Comparison of ENCODE assay signal across 22 cellular contexts in the genomic region with DNA sequence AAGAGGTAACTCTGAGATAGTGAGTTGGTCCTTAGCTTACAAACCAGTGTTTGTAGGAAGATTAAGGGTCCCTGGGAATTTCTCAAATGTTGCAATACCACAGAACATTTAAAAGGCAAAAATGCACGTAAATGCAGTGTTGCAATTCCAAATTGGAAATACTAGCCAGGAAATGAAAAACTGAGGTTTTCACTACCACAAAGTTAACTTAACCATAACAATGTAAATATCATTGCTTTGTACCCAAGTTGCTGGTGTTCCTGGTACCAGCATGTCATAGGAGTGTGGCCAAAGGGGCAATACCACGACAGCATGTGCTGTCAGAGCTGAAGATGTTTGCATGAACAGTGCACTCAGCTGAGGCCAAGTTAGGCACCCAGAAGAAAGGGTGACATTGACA.
A peak's percentile ranks its signal among the peaks of the same experiment; 100 is the strongest.
DNase-seq lines count a peak whose midpoint lies in the region; ATAC-seq and TF ChIP-seq lines count a peak whose summit lies in the region.
"Had no signal": no experiment of that assay in that cellular context is flagged by ENCODE, and none has a peak within 500 bp of the region (broad histone marks: within the 10 kb centered on the region; RNA-seq: fewer than 3 reads in every experiment).

No MANE protein-coding gene starts in this region.

- H3K27ac ChIP-seq in right cardiac atrium (ENCODE audit: low read length) (peak overlapping the region; percentile 13), right atrium auricular region (no peak overlapping the region)
- H3K27ac ChIP-seq: ascending aorta, dorsolateral prefrontal cortex, pancreas, spleen had no signal

- WGBS in right cardiac atrium = 70% methylated on average over 2 of the region's 2 CpGs

- ATAC-seq in right cardiac atrium = no peak
- ATAC-seq: activated CD8-positive, alpha-beta memory T cell treated with anti-CD3 and anti-CD28 coated beads, Interleukin-2, amount 10 ng/mL, durations not matched to agents 7 days and 5 days; esophagus mucosa; GM12878; left lobe of liver; pancreas; stimulated activated naive B cell treated with anti-CD40 and anti-IgM and Interleukin-4, amounts not matched to agents 10 μg/mL and 1 μg/mL and 100 μg/mL, for 72 hours had no signal

- H3K4me3 ChIP-seq in right cardiac atrium (ENCODE audit: low read length) = no peak overlapping the region
- H3K4me3 ChIP-seq in right atrium auricular region = no peak overlapping the region
- H3K4me3 ChIP-seq: ascending aorta, dorsolateral prefrontal cortex, GM12878, pancreas, spleen had no signal

- intact Hi-C loops in right cardiac atrium (cut with DNase I) = loop anchor here in 1 of 4 donors (10.0 kb wide), 1 partner anchor 132 kb away; no protein-coding TSS in a partner anchor

- no peak for TF ChIP-seq CTCF in right atrium auricular region (IDR thresholded peaks at IDR 0.05)

- H3K36me3 ChIP-seq in right atrium auricular region = no peaks in the 10 kb centered on the region
- H3K36me3 ChIP-seq: ascending aorta, pancreas, spleen had no signal

- no peaks in the 10 kb centered on the region for H3K27me3 ChIP-seq in right cardiac atrium (ENCODE audit: control insufficient read depth, insufficient read depth)
- no peaks in the 10 kb centered on the region for H3K27me3 ChIP-seq in right atrium auricular region
- H3K27me3 ChIP-seq: ascending aorta, dorsolateral prefrontal cortex, pancreas, spleen had no signal

- DNase-seq in right cardiac atrium (no peak), right atrium auricular region (ENCODE audit: low spot score) (no peak), amniotic epithelial cell (ENCODE audit: low read depth) (peak; percentile 92), fibroblast of peridontal ligament (ENCODE audit: extremely low read depth) (peak; percentile 89), HuH-7 (ENCODE audit: low spot score) (no peak), NCI-H1105 treated with DMSO at 0.1 percent for 48 hours (lab: John Stamatoyannopoulos, UW) (no peak), NCI-H1436 treated with DMSO at 0.1 percent for 48 hours (lab: John Stamatoyannopoulos, UW) (no peak), DMS153 treated with DMSO at 0.1 percent for 48 hours (lab: John Stamatoyannopoulos, UW; ENCODE audit: unreplicated experiment) (no peak)
- DNase-seq: activated CD4-positive, alpha-beta T cell treated with anti-CD3 and anti-CD28 coated beads for 1 hour; activated CD8-positive, alpha-beta memory T cell treated with anti-CD3 and anti-CD28 coated beads, Interleukin-2, amount 10 ng/mL, durations not matched to agents 7 days and 5 days; activated gamma-delta T cell; CD8-positive, alpha-beta memory T cell; dorsolateral prefrontal cortex; NCI-H146; NCI-H226; pancreas; spleen; stimulated activated naive B cell treated with anti-CD40 and anti-IgM and Interleukin-4, amounts not matched to agents 10 μg/mL and 1 μg/mL and 100 μg/mL, for 72 hours had no signal

- H3K4me1 ChIP-seq in right cardiac atrium (ENCODE audit: control insufficient read depth, insufficient read depth, low read length) = no peaks in the 10 kb centered on the region
- no peaks in the 10 kb centered on the region for H3K4me1 ChIP-seq in right atrium auricular region
- H3K4me1 ChIP-seq: spleen had no signal

- H3K9me3 ChIP-seq in right cardiac atrium (ENCODE audit: control insufficient read depth, low read length) (no peaks in the 10 kb centered on the region), right atrium auricular region (no peaks in the 10 kb centered on the region)
- H3K9me3 ChIP-seq: ascending aorta, pancreas, spleen had no signal

Comparison
In these comparisons a context has a peak if more than half of its experiments do, and no peak if none do; other contexts are left out.
1. DNase-seq: peak in amniotic epithelial cell (single experiment) and fibroblast of peridontal ligament (single experiment); none in right cardiac atrium (0 of 3), right atrium auricular region (single experiment), HuH-7 (single experiment), NCI-H1105 treated with DMSO at 0.1 percent for 48 hours (single experiment), NCI-H1436 treated with DMSO at 0.1 percent for 48 hours (single experiment) and DMS153 treated with DMSO at 0.1 percent for 48 hours (single experiment).